Comparison of ENCODE assay signal across 12 cellular contexts in genomic region chr2:140639628-140640027, GRCh38.
DNase-seq lines count a peak whose midpoint lies in the region; ATAC-seq lines count a peak whose summit lies in the region.
"Had no signal": no experiment of that assay in that cellular context is flagged by ENCODE, and none has a peak within 500 bp of the region (broad histone marks: within the 10 kb centered on the region; RNA-seq: fewer than 3 reads in every experiment).

No MANE protein-coding gene starts in this region.

- H3K27me3 ChIP-seq in effector memory CD4-positive, alpha-beta T cell (replicated peaks; ENCODE audit: control insufficient read depth, insufficient read depth, low read length, poor library complexity, severe bottlenecking) = no peaks in the 10 kb centered on the region

- ATAC-seq in GM19035 (IDR thresholded peaks at IDR 0.05; ENCODE audit: unreplicated experiment) = peak; percentile 74
- peak; percentile 79 for ATAC-seq in HG02610 (IDR thresholded peaks at IDR 0.05; ENCODE audit: unreplicated experiment)
- ATAC-seq in HG03460 (IDR thresholded peaks at IDR 0.05; ENCODE audit: unreplicated experiment) = peak; percentile 79
- ATAC-seq: sciatic nerve had no signal

- no peak overlapping the region for H3K27ac ChIP-seq in effector memory CD4-positive, alpha-beta T cell (ENCODE audit: insufficient read depth, low read length, poor library complexity, severe bottlenecking)
- H3K27ac ChIP-seq: epithelial cell of prostate, KMS-11 had no signal

- H3K4me1 ChIP-seq in effector memory CD4-positive, alpha-beta T cell (ENCODE audit: control insufficient read depth, insufficient read depth, low read length, poor library complexity, severe bottlenecking) = no peaks in the 10 kb centered on the region

- peak; percentile 8 for DNase-seq in globus pallidus (ENCODE audit: low spot score)
- DNase-seq in effector memory CD4-positive, alpha-beta T cell = no peak
- DNase-seq in NCI-H2107 treated with DMSO at 0.1 percent for 48 hours (lab: John Stamatoyannopoulos, UW; ENCODE audit: unreplicated experiment) = no peak
- DNase-seq in iPS-NIHi11 (ENCODE audit: low spot score) = no peak
- DNase-seq: CD4-positive, alpha-beta T cell; HFFc6 had no signal

- no peaks in the 10 kb centered on the region for H3K36me3 ChIP-seq in effector memory CD4-positive, alpha-beta T cell (ENCODE audit: control insufficient read depth, insufficient read depth, low read length)

- H3K4me3 ChIP-seq in effector memory CD4-positive, alpha-beta T cell (ENCODE audit: insufficient read depth, low read depth, low read length, poor library complexity, severe bottlenecking) = no peak overlapping the region

- H3K9me3 ChIP-seq in effector memory CD4-positive, alpha-beta T cell (ENCODE audit: control insufficient read depth, low read length) = no peaks in the 10 kb centered on the region
